19 cellular contexts compared by ENCODE assay signal in the genomic region with DNA sequence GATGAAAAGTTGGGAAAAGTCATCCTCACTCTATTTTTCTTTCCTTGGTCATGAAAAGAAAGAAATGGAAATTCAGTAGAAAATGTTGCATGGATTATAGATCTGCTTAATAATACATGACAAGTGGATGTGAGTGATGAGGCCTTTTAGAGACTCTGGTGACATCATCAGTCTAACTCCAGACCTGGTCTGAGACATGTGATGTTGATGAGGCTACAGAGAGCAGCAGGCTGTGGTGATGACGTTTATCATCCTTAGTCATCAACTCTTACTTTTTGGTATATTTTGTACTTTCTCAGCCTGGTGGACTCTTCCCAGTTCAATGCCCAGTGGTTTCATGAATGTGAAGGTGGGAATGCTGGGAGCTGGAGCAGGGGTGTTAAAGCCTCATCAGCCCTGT.
A peak's percentile ranks its signal among the peaks of the same experiment; 100 is the strongest.
DNase-seq lines count a peak whose midpoint lies in the region; ATAC-seq and TF ChIP-seq lines count a peak whose summit lies in the region.
"Had no signal": no experiment of that assay in that cellular context is flagged by ENCODE, and none has a peak within 500 bp of the region (broad histone marks: within the 10 kb centered on the region; RNA-seq: fewer than 3 reads in every experiment).

No MANE protein-coding gene starts in this region.

- TF ChIP-seq CTCF in HCT116 (IDR thresholded peaks at IDR 0.05 in 2 of 3, conservative IDR thresholded peaks at IDR 0.05 in 1 of 3; ENCODE audit: borderline replicate concordance in 1 of 3, insufficient read depth in 1 of 3, low read depth in 2 of 3, low read length in 2 of 3), result no peak
- TF ChIP-seq CTCF in astrocyte of the spinal cord (IDR thresholded peaks at IDR 0.05; ENCODE audit: low read depth, low read length), result no peak
- no peak for TF ChIP-seq CTCF in tibial nerve (IDR thresholded peaks at IDR 0.05)

- H3K9me2 ChIP-seq in HCT116 (ENCODE audit: insufficient read depth), result no peaks in the 10 kb centered on the region

- H3K4me1 ChIP-seq in ACC112 (ENCODE audit: control insufficient read depth, insufficient read depth, low read length, unreplicated experiment) (peaks cover 33% of the 10 kb centered on the region), HCT116 (ENCODE audit: control insufficient read depth in 1 of 2, insufficient read depth in 2 of 2, low read length in 2 of 2) (peaks cover 3 to 38% of the 10 kb centered on the region in 2 experiments), tibial nerve (no peaks in the 10 kb centered on the region)
- H3K4me1 ChIP-seq: BE2C had no signal

- no TSS peak for BruUV-seq in HCT116 (replicated peaks; lab: Mats Ljungman, UMichigan)

- H3K79me2 ChIP-seq in ACC112 (ENCODE audit: control insufficient read depth, insufficient read depth, low read length, unreplicated experiment), result no peaks in the 10 kb centered on the region
- no peaks in the 10 kb centered on the region for H3K79me2 ChIP-seq in HCT116 (ENCODE audit: insufficient read depth, low read length)

- DNase-seq in HCT116 (ENCODE audit: low read depth, low spot score) (no peak), astrocyte of the spinal cord (ENCODE audit: low read depth, low spot score) (peak; percentile 65), iris pigment epithelial cell (ENCODE audit: low read depth) (peak; percentile 74), tibial nerve (ENCODE audit: low spot score in 2 of 2) (no peak), GF-D8 (lab: John Stamatoyannopoulos, UW) (no peak), DMS153 (lab: John Stamatoyannopoulos, UW) (no peak)
- no peak for DNase-seq in activated naive CD4-positive, alpha-beta T cell treated with anti-CD3 and anti-CD28 coated beads, Interleukin-2, amount 50 U/mL, for 72 hours (ENCODE audit: low spot score in 2 of 2)
- DNase-seq: activated naive CD8-positive, alpha-beta T cell treated with anti-CD3 and anti-CD28 coated beads, Interleukin-2, amount 10 ng/mL, durations not matched to agents 7 days and 5 days; BE2C; cortex of kidney; foreskin melanocyte; immature natural killer cell; NCI-H187 treated with DMSO at 0.1 percent for 48 hours; pancreas; trophoblast cell; WERI-Rb-1 had no signal

- no peak overlapping the region for H3K27ac Mint-ChIP-seq in activated naive CD4-positive, alpha-beta T cell treated with anti-CD3 and anti-CD28 coated beads, Interleukin-2, amount 50 U/mL, for 72 hours
- H3K27ac Mint-ChIP-seq: activated naive CD8-positive, alpha-beta T cell treated with anti-CD3 and anti-CD28 coated beads, Interleukin-2, amount 10 ng/mL, durations not matched to agents 7 days and 5 days; immature natural killer cell had no signal

- H3K27me3 ChIP-seq in ACC112 (ENCODE audit: insufficient read depth, low read length) (no peaks in the 10 kb centered on the region), HCT116 (ENCODE audit: insufficient read depth, low read length) (no peaks in the 10 kb centered on the region), tibial nerve (no peaks in the 10 kb centered on the region)
- H3K27me3 ChIP-seq: BE2C, pancreas, SJSA1 had no signal

- POLR2A ChIA-PET in HCT116 (lab: Charles Lee), result no interaction called here

- no peak for ATAC-seq in HCT116
- ATAC-seq in activated naive CD4-positive, alpha-beta T cell treated with anti-CD3 and anti-CD28 coated beads, Interleukin-2, amount 50 U/mL, for 72 hours, result no peak

- H3K9me3 ChIP-seq in HCT116 (ENCODE audit: control insufficient read depth in 1 of 2, insufficient read depth in 1 of 2, low read depth in 1 of 2, low read length in 2 of 2) (no peaks in the 10 kb centered on the region), tibial nerve (peaks cover 0 to 5% (median 2%) of the 10 kb centered on the region in 4 donors)
- H3K9me3 ChIP-seq: BE2C, mucosa of descending colon, pancreas, SJSA1 had no signal

- H4K20me1 ChIP-seq in HCT116 (ENCODE audit: insufficient read depth), result no peaks in the 10 kb centered on the region

- no peak overlapping the region for H3K9ac ChIP-seq in HCT116 (ENCODE audit: low read length)

- RAD21 ChIA-PET in HCT116 (lab: Charles Lee; ENCODE audit: low non-redundant PET in 1 of 2, low total read pairs in 2 of 2, uncharacterized antibody in 2 of 2, unreplicated experiment in 2 of 2), result no interaction called here

- CTCF ChIA-PET in HCT116 (lab: Charles Lee), result no interaction called here

- no peak for TF ChIP-seq RAD21 in HCT116 (IDR thresholded peaks at IDR 0.05; ENCODE audit: low read depth)

- H2AFZ ChIP-seq in ACC112 (ENCODE audit: low read length, unreplicated experiment), result no peak overlapping the region
- no peak overlapping the region for H2AFZ ChIP-seq in HCT116 (ENCODE audit: low read depth, low read length, poor library complexity, severe bottlenecking)

- H3K36me3 ChIP-seq in ACC112 (ENCODE audit: insufficient read depth, low read length), result no peaks in the 10 kb centered on the region
- no peaks in the 10 kb centered on the region for H3K36me3 ChIP-seq in HCT116 (ENCODE audit: control insufficient read depth in 1 of 2, insufficient read depth in 2 of 2, low read length in 2 of 2)
- peaks cover 0 to 4% (median 0%) of the 10 kb centered on the region in 3 donors for H3K36me3 ChIP-seq in tibial nerve
- H3K36me3 ChIP-seq: pancreas, SJSA1, WERI-Rb-1 had no signal

- peak overlapping the region; percentile 48; the same call in 1 of the 2 replicates for H3K4me2 ChIP-seq in HCT116 (ENCODE audit: low read length)

- peak overlapping the region; percentile 24; the same call in 1 of the 2 replicates for H3K27ac ChIP-seq in ACC112 (ENCODE audit: low read depth, low read length)
- H3K27ac ChIP-seq in HCT116 (ENCODE audit: low read depth, low read length), result no peak overlapping the region
- no peak overlapping the region for H3K27ac ChIP-seq in tibial nerve
- H3K27ac ChIP-seq: SJSA1 had no signal

- TF ChIP-seq EP300 in tibial nerve (IDR thresholded peaks at IDR 0.05), result no peak

- peaks cover 8 to 12% of the 10 kb centered on the region in 2 donors for H3K36me3 Mint-ChIP-seq in activated naive CD4-positive, alpha-beta T cell treated with anti-CD3 and anti-CD28 coated beads, Interleukin-2, amount 50 U/mL, for 72 hours
- H3K36me3 Mint-ChIP-seq: activated naive CD8-positive, alpha-beta T cell treated with anti-CD3 and anti-CD28 coated beads, Interleukin-2, amount 10 ng/mL, durations not matched to agents 7 days and 5 days had no signal

- in situ Hi-C loops in astrocyte of the spinal cord (cut with HindIII; ENCODE audit: low sequenced_read_pairs), result loop anchor here (25.0 kb wide), 1 partner anchor 239 kb away; no protein-coding TSS in a partner anchor

- intact Hi-C loops in HCT116 (cut with micrococcal nuclease), result no loop called here

- H3K4me3 ChIP-seq in ACC112 (ENCODE audit: low read depth, low read length), result no peak overlapping the region
- H3K4me3 ChIP-seq in HCT116 (replicated peaks in 1 of 2; ENCODE audit: low read depth in 1 of 2, low read length in 2 of 2), result no peak overlapping the region
- no peak overlapping the region for H3K4me3 ChIP-seq in astrocyte of the spinal cord (ENCODE audit: low read depth, low read length)
- H3K4me3 ChIP-seq in tibial nerve, result no peak overlapping the region
- H3K4me3 ChIP-seq: mucosa of descending colon, pancreas, SJSA1 had no signal

- WGBS in tibial nerve, 2 donors, result 41 to 56% methylated on average over 1 of the region's 1 CpG

- TF ChIP-seq POLR2A in HCT116 (IDR thresholded peaks at IDR 0.05; ENCODE audit: borderline replicate concordance, extremely low read depth, insufficient read depth, insufficient read length) (no peak), tibial nerve (IDR thresholded peaks at IDR 0.05) (no peak)

- peaks cover 7 to 8% of the 10 kb centered on the region in 2 donors for H3K9me3 Mint-ChIP-seq in activated naive CD4-positive, alpha-beta T cell treated with anti-CD3 and anti-CD28 coated beads, Interleukin-2, amount 50 U/mL, for 72 hours

TF ChIP-seq in HCT116, 20 proteins besides CTCF, POLR2A, EP300 and RAD21:
- no peak for TF ChIP-seq EZH2phosphoT487 (IDR thresholded peaks at IDR 0.05; ENCODE audit: borderline replicate concordance)
- TF ChIP-seq EZH2 (IDR thresholded peaks at IDR 0.05), result no peak
- no peak for TF ChIP-seq CEBPB (IDR thresholded peaks at IDR 0.05; ENCODE audit: low read depth)
- no peak for TF ChIP-seq EGR1 (IDR thresholded peaks at IDR 0.05; ENCODE audit: low read depth)
TF ChIP-seq in HCT116: peak in this region for 0.

Comparison
In these comparisons a context has a peak if more than half of its experiments do, and no peak if none do; other contexts are left out.
1. DNase-seq: peak in astrocyte of the spinal cord (single experiment) and iris pigment epithelial cell (single experiment); none in HCT116 (single experiment), tibial nerve (0 of 2), activated naive CD4-positive, alpha-beta T cell treated with anti-CD3 and anti-CD28 coated beads, Interleukin-2, amount 50 U/mL, for 72 hours (0 of 2), GF-D8 (single experiment) and DMS153 (single experiment).